ENCODE assay signal across 8 cellular contexts in genomic region chr20:2914160-2914559, GRCh38. TPM values are rescaled to one million over a fixed set of nuclear protein-coding genes. Genes with fewer than 3 reads are reported as not detected.
DNase-seq lines count a peak whose midpoint lies in the region; ATAC-seq and TF ChIP-seq lines count a peak whose summit lies in the region.

No MANE protein-coding gene starts in this region.

- no peaks in the 10 kb centered on the region for H3K9me3 Mint-ChIP-seq in Caco-2 (ENCODE audit: unreplicated experiment)

- intact Hi-C loops in Caco-2 (cut with micrococcal nuclease; ENCODE audit: unreplicated experiment) = loop anchor here (1.0 to 5.0 kb wide), 2 partner anchors 68 to 87 kb away; no protein-coding TSS in a partner anchor

- POLR2A ChIA-PET in Caco-2 (lab: Charles Lee) = no interaction called here
- POLR2A ChIA-PET in RWPE1 (lab: Yijun Ruan, JAX; ENCODE audit: low non-redundant PET) = no interaction called here

- H3K9me3 ChIP-seq in Caco-2 = no peaks in the 10 kb centered on the region

- DNase-seq in Caco-2 (peak in 1 of 2 experiments; percentile 39), HL-60 (ENCODE audit: low read depth in 1 of 2, low spot score in 1 of 2) (peak in 1 of 2 experiments; percentile 9), RWPE1 (ENCODE audit: low spot score) (no peak), iris pigment epithelial cell (ENCODE audit: low read depth) (peak; percentile 16)
- no peak for DNase-seq in activated CD4-positive, alpha-beta T cell treated with anti-CD3 and anti-CD28 coated beads, Interleukin-2, amount 50 U/mL, for 48 hours

- peaks cover 17% of the 10 kb centered on the region for H3K4me1 ChIP-seq in Caco-2

- H3K36me3 ChIP-seq in Caco-2 (ENCODE audit: control insufficient read depth, insufficient read depth, low read length) = no peaks in the 10 kb centered on the region; the same call in 1 of the 2 replicates

- no peak overlapping the region for H3K27ac ChIP-seq in HL-60 (replicated peaks)
- H3K27ac ChIP-seq in RWPE1 = no peak overlapping the region

- H3K27me3 ChIP-seq in Caco-2 (replicated peaks; ENCODE audit: control insufficient read depth, insufficient read depth, low read length) = no peaks in the 10 kb centered on the region
- H3K27me3 ChIP-seq in HL-60 (ENCODE audit: insufficient read depth, poor library complexity, severe bottlenecking) = no peaks in the 10 kb centered on the region

- H3K27ac Mint-ChIP-seq in Caco-2 (ENCODE audit: unreplicated experiment) = no peak overlapping the region

- H3K27me3 Mint-ChIP-seq in Caco-2 (ENCODE audit: insufficient read depth, unreplicated experiment) = no peaks in the 10 kb centered on the region

- TF ChIP-seq CTCF in Caco-2 (IDR thresholded peaks at IDR 0.05; ENCODE audit: insufficient read depth in 1 of 2, low read depth in 1 of 2, low read length in 1 of 2, severe bottlenecking in 1 of 2, unreplicated experiment in 1 of 2) (peak; percentile 40 to 52), HL-60 (IDR thresholded peaks at IDR 0.05; ENCODE audit: insufficient read depth, low read length) (peak; percentile 6), RWPE1 (conservative IDR thresholded peaks at IDR 0.05; ENCODE audit: low read depth) (0 out of 2 replicates have a peak, but pooled peaks have one; percentile 18)

- peaks cover under 1% of the 10 kb centered on the region for H3K4me1 Mint-ChIP-seq in Caco-2 (ENCODE audit: low read depth, unreplicated experiment)

- H3K4me3 ChIP-seq in Caco-2 (ENCODE audit: low read depth, low read length) (no peak overlapping the region), HL-60 (replicated peaks; ENCODE audit: insufficient read depth, low read length) (no peak overlapping the region)

- no peak for ATAC-seq in GM18873 (IDR thresholded peaks at IDR 0.05; ENCODE audit: low FRiP score, unreplicated experiment)
- ATAC-seq in HG02852 (IDR thresholded peaks at IDR 0.05; ENCODE audit: unreplicated experiment) = no peak
- ATAC-seq in GM19397 (IDR thresholded peaks at IDR 0.05; ENCODE audit: unreplicated experiment) = no peak

- peaks cover 5% of the 10 kb centered on the region for H3K36me3 Mint-ChIP-seq in Caco-2 (ENCODE audit: insufficient read depth, unreplicated experiment)

- no peak overlapping the region for H3K4me3 Mint-ChIP-seq in Caco-2 (ENCODE audit: unreplicated experiment)

- BruUV-seq in Caco-2 (replicated peaks; lab: Mats Ljungman, UMichigan) = no TSS peak

- CTCF ChIA-PET in Caco-2 (lab: Charles Lee) = interaction anchor here (0.6 to 1.1 kb wide), 12 partner anchors 8 to 139 kb away, joined by 3 to 26 read pairs (median 5); partner anchors contain the start of gene MRPS26
- CTCF ChIA-PET in RWPE1 (lab: Yijun Ruan, JAX) = no interaction called here

RNA-seq across cellular contexts. Expression of gene PTPRA, which starts 40.9 kb away (rescaled TPM):
- 51.4 and 57.0 TPM in 2 replicates for total RNA-seq in Caco-2 (2022)
